1 cellular context compared by ENCODE assay signal in the genomic region with DNA sequence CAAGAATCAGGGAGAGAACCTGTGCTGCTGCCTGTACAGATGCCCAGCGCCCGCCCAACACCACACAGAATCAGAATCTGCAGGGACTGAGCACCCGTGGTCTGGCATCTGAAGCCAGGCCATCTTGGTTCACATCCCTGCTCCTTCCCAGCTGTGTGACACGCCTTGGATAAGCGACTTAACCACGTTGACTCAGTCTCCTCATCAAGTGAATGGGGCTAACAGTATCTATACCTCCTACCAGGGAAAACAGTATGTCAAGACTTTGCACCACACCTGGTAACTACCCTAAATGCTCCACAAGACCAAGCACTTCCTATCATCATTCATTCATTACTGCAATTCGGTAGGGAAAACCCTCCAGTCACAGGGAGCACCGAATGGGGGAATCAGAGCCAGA.
TF ChIP-seq lines count a peak whose summit lies in the region.

No MANE protein-coding gene starts in this region.

TF ChIP-seq in SK-N-SH, 30 proteins besides CTCF, POLR2A, EP300 and RAD21 (continued from another document):
- TF ChIP-seq, protein P1, sequence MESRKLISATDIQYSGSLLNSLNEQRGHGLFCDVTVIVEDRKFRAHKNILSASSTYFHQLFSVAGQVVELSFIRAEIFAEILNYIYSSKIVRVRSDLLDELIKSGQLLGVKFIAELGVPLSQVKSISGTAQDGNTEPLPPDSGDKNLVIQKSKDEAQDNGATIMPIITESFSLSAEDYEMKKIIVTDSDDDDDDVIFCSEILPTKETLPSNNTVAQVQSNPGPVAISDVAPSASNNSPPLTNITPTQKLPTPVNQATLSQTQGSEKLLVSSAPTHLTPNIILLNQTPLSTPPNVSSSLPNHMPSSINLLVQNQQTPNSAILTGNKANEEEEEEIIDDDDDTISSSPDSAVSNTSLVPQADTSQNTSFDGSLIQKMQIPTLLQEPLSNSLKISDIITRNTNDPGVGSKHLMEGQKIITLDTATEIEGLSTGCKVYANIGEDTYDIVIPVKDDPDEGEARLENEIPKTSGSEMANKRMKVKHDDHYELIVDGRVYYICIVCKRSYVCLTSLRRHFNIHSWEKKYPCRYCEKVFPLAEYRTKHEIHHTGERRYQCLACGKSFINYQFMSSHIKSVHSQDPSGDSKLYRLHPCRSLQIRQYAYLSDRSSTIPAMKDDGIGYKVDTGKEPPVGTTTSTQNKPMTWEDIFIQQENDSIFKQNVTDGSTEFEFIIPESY (IDR thresholded peaks at IDR 0.05; ENCODE audit: borderline replicate concordance, low read depth) = no peak
- TF ChIP-seq RXRA (IDR thresholded peaks at IDR 0.05; ENCODE audit: borderline replicate concordance, low read depth) = no peak
